1 cellular context compared by ENCODE assay signal in the genomic region with DNA sequence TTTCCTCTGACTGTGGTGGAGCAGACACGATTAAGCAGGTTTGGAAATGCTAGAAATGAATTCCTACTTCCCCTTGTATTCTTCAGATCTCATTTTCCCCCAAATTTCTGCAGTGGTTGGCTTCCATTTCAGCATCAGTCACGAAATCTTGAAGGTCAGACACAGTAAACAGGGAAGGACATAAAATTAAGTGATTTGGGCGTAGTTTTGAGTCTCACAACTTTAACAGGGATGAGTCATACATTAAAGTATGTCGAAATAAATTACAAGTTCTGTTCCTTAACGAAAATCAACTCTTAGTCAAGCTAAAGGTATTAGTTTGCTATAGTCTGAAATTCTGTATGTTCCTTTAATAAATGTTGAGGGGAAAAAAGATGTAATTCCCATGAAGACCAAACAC.
TF ChIP-seq lines count a peak whose summit lies in the region.

No MANE protein-coding gene starts in this region.

TF ChIP-seq in K562, 482 proteins besides CTCF, POLR2A, EP300 and RAD21 (continued from another document):
- TF ChIP-seq, protein P1, sequence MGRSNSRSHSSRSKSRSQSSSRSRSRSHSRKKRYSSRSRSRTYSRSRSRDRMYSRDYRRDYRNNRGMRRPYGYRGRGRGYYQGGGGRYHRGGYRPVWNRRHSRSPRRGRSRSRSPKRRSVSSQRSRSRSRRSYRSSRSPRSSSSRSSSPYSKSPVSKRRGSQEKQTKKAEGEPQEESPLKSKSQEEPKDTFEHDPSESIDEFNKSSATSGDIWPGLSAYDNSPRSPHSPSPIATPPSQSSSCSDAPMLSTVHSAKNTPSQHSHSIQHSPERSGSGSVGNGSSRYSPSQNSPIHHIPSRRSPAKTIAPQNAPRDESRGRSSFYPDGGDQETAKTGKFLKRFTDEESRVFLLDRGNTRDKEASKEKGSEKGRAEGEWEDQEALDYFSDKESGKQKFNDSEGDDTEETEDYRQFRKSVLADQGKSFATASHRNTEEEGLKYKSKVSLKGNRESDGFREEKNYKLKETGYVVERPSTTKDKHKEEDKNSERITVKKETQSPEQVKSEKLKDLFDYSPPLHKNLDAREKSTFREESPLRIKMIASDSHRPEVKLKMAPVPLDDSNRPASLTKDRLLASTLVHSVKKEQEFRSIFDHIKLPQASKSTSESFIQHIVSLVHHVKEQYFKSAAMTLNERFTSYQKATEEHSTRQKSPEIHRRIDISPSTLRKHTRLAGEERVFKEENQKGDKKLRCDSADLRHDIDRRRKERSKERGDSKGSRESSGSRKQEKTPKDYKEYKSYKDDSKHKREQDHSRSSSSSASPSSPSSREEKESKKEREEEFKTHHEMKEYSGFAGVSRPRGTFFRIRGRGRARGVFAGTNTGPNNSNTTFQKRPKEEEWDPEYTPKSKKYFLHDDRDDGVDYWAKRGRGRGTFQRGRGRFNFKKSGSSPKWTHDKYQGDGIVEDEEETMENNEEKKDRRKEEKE (IDR thresholded peaks at IDR 0.05; ENCODE audit: borderline replicate concordance in 1 of 2, control insufficient read depth in 1 of 2, low read depth in 2 of 2, low read length in 1 of 2), result no peak
- TF ChIP-seq KDM1A (IDR thresholded peaks at IDR 0.05), result no peak
- TF ChIP-seq TCF7L2 (IDR thresholded peaks at IDR 0.05; ENCODE audit: low read depth, low read length), result no peak
- TF ChIP-seq MEIS2 (IDR thresholded peaks at IDR 0.05; ENCODE audit: partially characterized antibody), result no peak
- TF ChIP-seq HOMEZ (CRISPR knock-in tag; IDR thresholded peaks at IDR 0.05), result no peak
- no peak for TF ChIP-seq CBX8 (IDR thresholded peaks at IDR 0.05; ENCODE audit: borderline replicate concordance, extremely low read depth, low read depth, low read length, poor library complexity, severe bottlenecking)
- no peak for TF ChIP-seq MCM5 (IDR thresholded peaks at IDR 0.05; ENCODE audit: low read depth)
- TF ChIP-seq, protein P2, sequence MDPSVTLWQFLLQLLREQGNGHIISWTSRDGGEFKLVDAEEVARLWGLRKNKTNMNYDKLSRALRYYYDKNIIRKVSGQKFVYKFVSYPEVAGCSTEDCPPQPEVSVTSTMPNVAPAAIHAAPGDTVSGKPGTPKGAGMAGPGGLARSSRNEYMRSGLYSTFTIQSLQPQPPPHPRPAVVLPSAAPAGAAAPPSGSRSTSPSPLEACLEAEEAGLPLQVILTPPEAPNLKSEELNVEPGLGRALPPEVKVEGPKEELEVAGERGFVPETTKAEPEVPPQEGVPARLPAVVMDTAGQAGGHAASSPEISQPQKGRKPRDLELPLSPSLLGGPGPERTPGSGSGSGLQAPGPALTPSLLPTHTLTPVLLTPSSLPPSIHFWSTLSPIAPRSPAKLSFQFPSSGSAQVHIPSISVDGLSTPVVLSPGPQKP (CRISPR knock-in tag; IDR thresholded peaks at IDR 0.05), result no peak
